14 cellular contexts compared by ENCODE assay signal in the genomic region with DNA sequence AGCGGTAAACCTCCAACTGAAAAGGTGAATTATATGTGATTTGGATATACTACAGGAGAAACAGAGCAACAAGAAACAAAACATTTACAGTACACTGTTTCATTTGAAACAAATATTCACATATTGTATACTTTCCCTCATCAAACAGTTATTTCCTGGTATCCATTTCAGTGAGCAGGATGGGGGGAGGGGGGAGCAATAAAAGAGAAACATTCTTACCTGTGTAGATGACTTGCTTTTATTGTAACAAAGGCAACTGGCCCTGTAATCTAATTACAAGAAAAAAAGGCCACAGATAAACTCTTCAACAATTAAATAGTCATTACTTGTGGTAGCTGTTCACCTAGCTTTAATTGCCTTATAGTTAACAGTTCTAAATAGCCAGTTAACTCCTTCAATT. TPM values are rescaled to one million over a fixed set of nuclear protein-coding genes. Genes with fewer than 3 reads are reported as not detected.
DNase-seq lines count a peak whose midpoint lies in the region; ATAC-seq and TF ChIP-seq lines count a peak whose summit lies in the region.
"Had no signal": no experiment of that assay in that cellular context is flagged by ENCODE, and none has a peak within 500 bp of the region (broad histone marks: within the 10 kb centered on the region; RNA-seq: fewer than 3 reads in every experiment).

No MANE protein-coding gene starts in this region.

- H3K27me3 Mint-ChIP-seq in CD8-positive, alpha-beta T cell (ENCODE audit: low read depth), result no peaks in the 10 kb centered on the region
- H3K27me3 Mint-ChIP-seq in activated naive CD8-positive, alpha-beta T cell, result no peaks in the 10 kb centered on the region

- H2AFZ ChIP-seq in KMS-11 (ENCODE audit: low read depth) (peak overlapping the region; percentile 42; the same call in 1 of the 2 replicates), osteoblast (ENCODE audit: low read length) (peak overlapping the region; percentile 16), GM23248 (no peak overlapping the region)

- no peaks in the 10 kb centered on the region for H3K9me3 ChIP-seq in CD8-positive, alpha-beta T cell (ENCODE audit: low read length)
- H3K9me3 ChIP-seq in osteoblast (ENCODE audit: low read depth, low read length) (no peaks in the 10 kb centered on the region), GM23248 (ENCODE audit: low read depth) (no peaks in the 10 kb centered on the region)
- H3K9me3 ChIP-seq: Caco-2 had no signal

- no peaks in the 10 kb centered on the region for H3K36me3 ChIP-seq in CD8-positive, alpha-beta T cell (ENCODE audit: insufficient read depth, low read length)
- H3K36me3 ChIP-seq in KMS-11 (ENCODE audit: insufficient read depth) (no peaks in the 10 kb centered on the region), osteoblast (ENCODE audit: insufficient read depth, low read length) (no peaks in the 10 kb centered on the region), GM23248 (ENCODE audit: low read depth) (no peaks in the 10 kb centered on the region)

- H3F3A ChIP-seq in GM23248 (ENCODE audit: insufficient read depth), result peaks cover 14% of the 10 kb centered on the region

- POLR2A ChIA-PET in CD8-positive, alpha-beta T cell (lab: Charles Lee), result interaction anchor here (1.0 to 1.2 kb wide), 2 partner anchors 17 to 127 kb away, joined by 3 read pairs; no protein-coding TSS in a partner anchor

- H3K9me3 Mint-ChIP-seq in CD8-positive, alpha-beta T cell, result no peaks in the 10 kb centered on the region
- H3K9me3 Mint-ChIP-seq in activated naive CD8-positive, alpha-beta T cell (ENCODE audit: low read depth), result no peaks in the 10 kb centered on the region

- H3K79me2 ChIP-seq in KMS-11 (ENCODE audit: insufficient read depth, low read depth) (peaks cover 23% of the 10 kb centered on the region), osteoblast (ENCODE audit: insufficient read depth, low read length) (peaks cover 10% of the 10 kb centered on the region), GM23248 (ENCODE audit: insufficient read depth) (peaks cover 9% of the 10 kb centered on the region)

- no peak overlapping the region for H3K27ac ChIP-seq in CD8-positive, alpha-beta T cell (ENCODE audit: low read depth, low read length)
- H3K27ac ChIP-seq in KMS-11 (no peak overlapping the region), osteoblast (ENCODE audit: low read depth, low read length) (no peak overlapping the region), GM23248 (no peak overlapping the region)

- H3K27ac Mint-ChIP-seq in CD8-positive, alpha-beta T cell, result peak overlapping the region; percentile 80
- H3K27ac Mint-ChIP-seq in activated naive CD8-positive, alpha-beta T cell, result peak overlapping the region; percentile 87
- H3K27ac Mint-ChIP-seq: endodermal cell had no signal

- H3K4me3 Mint-ChIP-seq in CD8-positive, alpha-beta T cell, result peak overlapping the region; percentile 20
- peak overlapping the region; percentile 49 for H3K4me3 Mint-ChIP-seq in activated naive CD8-positive, alpha-beta T cell
- H3K4me3 Mint-ChIP-seq: endodermal cell had no signal

- in situ Hi-C loops in GM23248 (cut with MboI), result no loop called here

- H3K4me2 ChIP-seq in KMS-11 (peak overlapping the region; percentile 62; the same call in 1 of the 2 replicates), osteoblast (ENCODE audit: insufficient read depth, low read length) (no peak overlapping the region), GM23248 (ENCODE audit: unreplicated experiment) (no peak overlapping the region)

- H3K4me1 ChIP-seq in CD8-positive, alpha-beta T cell (ENCODE audit: insufficient read depth, low read length), result peaks cover 26% of the 10 kb centered on the region
- H3K4me1 ChIP-seq in KMS-11 (ENCODE audit: low read depth, poor library complexity, severe bottlenecking) (peaks cover 30% of the 10 kb centered on the region), osteoblast (ENCODE audit: insufficient read depth, low read length) (peaks cover 9% of the 10 kb centered on the region), GM23248 (ENCODE audit: insufficient read depth) (peaks cover 9% of the 10 kb centered on the region)

- intact Hi-C loops in CD8-positive, alpha-beta T cell (cut with DNase I, micrococcal nuclease), result no loop called here

- H3K36me3 Mint-ChIP-seq in CD8-positive, alpha-beta T cell, result peaks cover 13% of the 10 kb centered on the region
- H3K36me3 Mint-ChIP-seq in activated naive CD8-positive, alpha-beta T cell, result peaks cover 2% of the 10 kb centered on the region

- no peak overlapping the region; the same call in 1 of the 2 replicates for H3K9ac ChIP-seq in KMS-11
- H3K9ac ChIP-seq in GM23248, result no peak overlapping the region

- CTCF ChIA-PET in CD8-positive, alpha-beta T cell (lab: Charles Lee), result interaction anchor here (12.9 kb wide), 1 partner anchor 154 kb away, joined by 168 read pairs; no protein-coding TSS in a partner anchor

- no peaks in the 10 kb centered on the region for H4K20me1 ChIP-seq in KMS-11 (ENCODE audit: insufficient read depth)
- peaks cover 4% of the 10 kb centered on the region for H4K20me1 ChIP-seq in osteoblast (ENCODE audit: insufficient read depth, low read length)
- no peaks in the 10 kb centered on the region for H4K20me1 ChIP-seq in GM23248 (ENCODE audit: insufficient read depth)

- H3K27me3 ChIP-seq in CD8-positive, alpha-beta T cell (ENCODE audit: insufficient read depth, low read length), result no peaks in the 10 kb centered on the region
- H3K27me3 ChIP-seq in KMS-11 (ENCODE audit: insufficient read depth, low read depth) (no peaks in the 10 kb centered on the region), osteoblast (ENCODE audit: insufficient read depth, low read length) (no peaks in the 10 kb centered on the region), GM23248 (replicated peaks; ENCODE audit: insufficient read depth) (no peaks in the 10 kb centered on the region)

- no peak for DNase-seq in CD8-positive, alpha-beta T cell
- DNase-seq in osteoblast (ENCODE audit: insufficient read length, low spot score, missing footprints) (no peak), GM23248 (no peak), mesenteric fat pad (ENCODE audit: low spot score) (no peak)
- DNase-seq: activated CD4-positive, alpha-beta T cell treated with anti-CD3 and anti-CD28 coated beads, Interleukin-2, amount 50 U/mL, for 48 hours; Caco-2; endodermal cell; left ventricle myocardium superior; NCI-H1048; NCI-H748 treated with DMSO at 0.1 percent for 48 hours; stimulated activated CD4-positive, alpha-beta T cell treated with anti-CD3 and anti-CD28 coated beads, Interleukin-1b, Interleukin-23, amount 100 ng/mL, for 48 hours had no signal

- no peak for ATAC-seq in CD8-positive, alpha-beta T cell
- ATAC-seq in HG03280 (IDR thresholded peaks at IDR 0.05; ENCODE audit: unreplicated experiment), result no peak
- ATAC-seq: left ventricle myocardium superior had no signal

- WGBS in GM23248 (ENCODE audit: low coverage in 1 of 2, low lambda C conversion rate in 2 of 2, missing lambda C conversion rate in 2 of 2), 2 experiments, result 92 to 100% methylated on average over 1 of the region's 1 CpG

- peaks cover 38% of the 10 kb centered on the region for H3K4me1 Mint-ChIP-seq in CD8-positive, alpha-beta T cell (ENCODE audit: low read depth)
- H3K4me1 Mint-ChIP-seq in activated naive CD8-positive, alpha-beta T cell (ENCODE audit: low read depth), result peaks cover 36% of the 10 kb centered on the region

- TF ChIP-seq CTCF in CD8-positive, alpha-beta T cell (IDR thresholded peaks at IDR 0.05), result no peak
- TF ChIP-seq CTCF in KMS-11 (conservative IDR thresholded peaks at IDR 0.05; ENCODE audit: low read depth, low read length) (no peak), osteoblast (IDR thresholded peaks at IDR 0.05; ENCODE audit: extremely low read depth, low read depth, low read length) (no peak)

- H3K4me3 ChIP-seq in CD8-positive, alpha-beta T cell (ENCODE audit: low read depth, low read length), result no peak overlapping the region
- H3K4me3 ChIP-seq in KMS-11 (IDR thresholded peaks at IDR 0.05; ENCODE audit: insufficient read depth, low read depth, low read length) (no peak overlapping the region), osteoblast (ENCODE audit: insufficient read depth, low read length) (no peak overlapping the region), GM23248 (no peak overlapping the region)

- no peaks in the 10 kb centered on the region for H3K9me2 ChIP-seq in GM23248 (ENCODE audit: insufficient read depth)

RNA-seq across cellular contexts. Expression of a gene that starts 3.9 kb away (rescaled TPM):
- 100 to 1,000 TPM; 331 to 334 TPM for total RNA-seq in CD8-positive, alpha-beta T cell
- 167 and 170 TPM in 2 replicates for total RNA-seq in osteoblast
- 119 and 127 TPM in 2 replicates for total RNA-seq in GM23248 (2014; rRNA removed; shearing (Covaris generic))
- 122 and 125 TPM in 2 replicates for polyA plus RNA-seq in GM23248 (2016; fragmentation: Nextera tagmentation; extraction: Ambion mirVana)
- 201 TPM for total RNA-seq in mesenteric fat pad
